Comparison of ENCODE assay signal across 1 cellular context in genomic region chr12:6323340-6323994, GRCh38.
TF ChIP-seq lines count a peak whose summit lies in the region.

No MANE protein-coding gene starts in this region.

TF ChIP-seq in K562, 482 proteins besides CTCF, POLR2A, EP300 and RAD21 (continued from another document and continues in another):
- no peak for TF ChIP-seq FOXK1 (CRISPR knock-in tag; IDR thresholded peaks at IDR 0.05; ENCODE audit: borderline replicate concordance)
- TF ChIP-seq CREB3L1 (IDR thresholded peaks at IDR 0.05; ENCODE audit: borderline replicate concordance, low read depth): no peak
- TF ChIP-seq ZSCAN32 (CRISPR knock-in tag; IDR thresholded peaks at IDR 0.05): no peak
- TF ChIP-seq RBM39 (optimal IDR thresholded peaks at IDR 0.05; ENCODE audit: low read depth, low read length): no peak
- TF ChIP-seq CEBPG (CRISPR knock-in tag; IDR thresholded peaks at IDR 0.05): no peak
- TF ChIP-seq CEBPG (tag; conservative IDR thresholded peaks at IDR 0.05 in 1 of 2, IDR thresholded peaks at IDR 0.05 in 1 of 2): no peak
- peak; percentile 71 for TF ChIP-seq NBN (IDR thresholded peaks at IDR 0.05; ENCODE audit: low read depth)
- TF ChIP-seq CAMTA2 (CRISPR knock-in tag; conservative IDR thresholded peaks at IDR 0.05): no peak
- no peak for TF ChIP-seq GTF2B (IDR thresholded peaks at IDR 0.05; ENCODE audit: extremely low read depth, insufficient read length)
- TF ChIP-seq NR3C1 (CRISPR knock-in tag; IDR thresholded peaks at IDR 0.05): no peak
- TF ChIP-seq ZNF551 (CRISPR knock-in tag; IDR thresholded peaks at IDR 0.05): no peak
- TF ChIP-seq ZNF165 (CRISPR knock-in tag; IDR thresholded peaks at IDR 0.05; ENCODE audit: borderline replicate concordance): no peak
- no peak for TF ChIP-seq NR1H2 (CRISPR knock-in tag; IDR thresholded peaks at IDR 0.05)
- TF ChIP-seq RBFOX2 (IDR thresholded peaks at IDR 0.05; ENCODE audit: low read depth, low read length): no peak
- no peak for TF ChIP-seq CCNT2 (IDR thresholded peaks at IDR 0.05; ENCODE audit: borderline replicate concordance, extremely low read depth, insufficient read length, low read depth, low read length)
- no peak for TF ChIP-seq PPARD (CRISPR knock-in tag; IDR thresholded peaks at IDR 0.05)
- TF ChIP-seq SETDB1 (IDR thresholded peaks at IDR 0.05; ENCODE audit: low read length): no peak
- TF ChIP-seq NCOA6 (IDR thresholded peaks at IDR 0.05): no peak
- no peak for TF ChIP-seq ZNF766 (CRISPR knock-in tag; conservative IDR thresholded peaks at IDR 0.05)
- TF ChIP-seq U2AF1 (optimal IDR thresholded peaks at IDR 0.05; ENCODE audit: low read depth, low read length): no peak
- no peak for TF ChIP-seq ZNF239 (CRISPR knock-in tag; IDR thresholded peaks at IDR 0.05)
- no peak for TF ChIP-seq TEAD4 (IDR thresholded peaks at IDR 0.05; ENCODE audit: low read length)
- no peak for TF ChIP-seq TEAD4 (CRISPR knock-in tag; IDR thresholded peaks at IDR 0.05; ENCODE audit: borderline replicate concordance)
- no peak for TF ChIP-seq ZNF589 (CRISPR knock-in tag; IDR thresholded peaks at IDR 0.05; ENCODE audit: low read depth)
- TF ChIP-seq ATF7 (IDR thresholded peaks at IDR 0.05): peak; percentile 47; the same call in 1 of the 2 replicates
- no peak for TF ChIP-seq ZNF586 (CRISPR knock-in tag; conservative IDR thresholded peaks at IDR 0.05)
- no peak for TF ChIP-seq SRF (CRISPR knock-in tag; IDR thresholded peaks at IDR 0.05)
- no peak for TF ChIP-seq CHD1 (IDR thresholded peaks at IDR 0.05; ENCODE audit: low read length)
- TF ChIP-seq, protein P1, sequence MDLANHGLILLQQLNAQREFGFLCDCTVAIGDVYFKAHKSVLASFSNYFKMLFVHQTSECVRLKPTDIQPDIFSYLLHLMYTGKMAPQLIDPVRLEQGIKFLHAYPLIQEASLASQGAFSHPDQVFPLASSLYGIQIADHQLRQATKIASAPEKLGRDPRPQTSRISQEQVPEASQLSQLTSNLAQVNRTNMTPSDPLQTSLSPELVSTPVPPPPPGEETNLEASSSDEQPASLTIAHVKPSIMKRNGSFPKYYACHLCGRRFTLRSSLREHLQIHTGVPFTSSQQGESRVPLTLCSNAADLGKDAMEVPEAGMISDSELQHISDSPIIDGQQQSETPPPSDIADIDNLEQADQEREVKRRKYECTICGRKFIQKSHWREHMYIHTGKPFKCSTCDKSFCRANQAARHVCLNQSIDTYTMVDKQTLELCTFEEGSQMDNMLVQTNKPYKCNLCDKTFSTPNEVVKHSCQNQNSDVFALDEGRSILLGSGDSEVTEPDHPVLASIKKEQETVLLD (IDR thresholded peaks at IDR 0.05): no peak; the same call in 1 of the 2 replicates
- TF ChIP-seq NFE2 (IDR thresholded peaks at IDR 0.05; ENCODE audit: low read depth): peak; percentile 67
- TF ChIP-seq RBM25 (IDR thresholded peaks at IDR 0.05; ENCODE audit: low read depth, low read length, severe bottlenecking): no peak
- no peak for TF ChIP-seq PYGO2 (tag; IDR thresholded peaks at IDR 0.05)
- TF ChIP-seq, protein P2, sequence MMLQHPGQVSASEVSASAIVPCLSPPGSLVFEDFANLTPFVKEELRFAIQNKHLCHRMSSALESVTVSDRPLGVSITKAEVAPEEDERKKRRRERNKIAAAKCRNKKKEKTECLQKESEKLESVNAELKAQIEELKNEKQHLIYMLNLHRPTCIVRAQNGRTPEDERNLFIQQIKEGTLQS (IDR thresholded peaks at IDR 0.05): peak; percentile 97
- TF ChIP-seq, protein P2 (CRISPR knock-in tag; conservative IDR thresholded peaks at IDR 0.05): no peak; the same call in 1 of the 2 replicates
- peak in 1 of 2 experiments; percentile 74; a peak in 2 of 4 replicates for TF ChIP-seq RCOR1 (IDR thresholded peaks at IDR 0.05; ENCODE audit: borderline replicate concordance in 1 of 2, low read depth in 2 of 2, low read length in 2 of 2)
- TF ChIP-seq ZNF23 (CRISPR knock-in tag; IDR thresholded peaks at IDR 0.05): no peak
- no peak for TF ChIP-seq RFX1 (IDR thresholded peaks at IDR 0.05)
- no peak for TF ChIP-seq EHMT2 (IDR thresholded peaks at IDR 0.05)
- no peak for TF ChIP-seq TCF3 (CRISPR knock-in tag; IDR thresholded peaks at IDR 0.05)
- no peak for TF ChIP-seq IRF9 (tag; IDR thresholded peaks at IDR 0.05)
- TF ChIP-seq SNRNP70 (optimal IDR thresholded peaks at IDR 0.05; ENCODE audit: low read depth, low read length): no peak
- no peak for TF ChIP-seq FOXP1 (CRISPR knock-in tag; IDR thresholded peaks at IDR 0.05)
- no peak for TF ChIP-seq ZFP36 (IDR thresholded peaks at IDR 0.05; ENCODE audit: low read depth, low read length, partially characterized antibody)
- no peak for TF ChIP-seq BHLHE40 (IDR thresholded peaks at IDR 0.05; ENCODE audit: low read length)
- no peak for TF ChIP-seq ELK3 (CRISPR knock-in tag; IDR thresholded peaks at IDR 0.05)
- no peak for TF ChIP-seq CBFA2T2 (conservative IDR thresholded peaks at IDR 0.05)
- TF ChIP-seq, protein P3, sequence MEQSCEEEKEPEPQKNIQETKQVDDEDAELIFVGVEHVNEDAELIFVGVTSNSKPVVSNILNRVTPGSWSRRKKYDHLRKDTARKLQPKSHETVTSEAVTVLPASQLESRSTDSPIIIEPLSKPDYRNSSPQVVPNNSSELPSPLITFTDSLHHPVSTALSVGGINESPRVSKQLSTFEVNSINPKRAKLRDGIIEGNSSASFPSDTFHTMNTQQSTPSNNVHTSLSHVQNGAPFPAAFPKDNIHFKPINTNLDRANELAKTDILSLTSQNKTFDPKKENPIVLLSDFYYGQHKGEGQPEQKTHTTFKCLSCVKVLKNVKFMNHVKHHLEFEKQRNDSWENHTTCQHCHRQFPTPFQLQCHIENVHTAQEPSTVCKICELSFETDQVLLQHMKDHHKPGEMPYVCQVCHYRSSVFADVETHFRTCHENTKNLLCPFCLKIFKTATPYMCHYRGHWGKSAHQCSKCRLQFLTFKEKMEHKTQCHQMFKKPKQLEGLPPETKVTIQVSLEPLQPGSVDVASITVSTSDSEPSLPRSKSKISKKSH (CRISPR knock-in tag; IDR thresholded peaks at IDR 0.05): no peak
- TF ChIP-seq FOXP4 (CRISPR knock-in tag; IDR thresholded peaks at IDR 0.05; ENCODE audit: borderline replicate concordance): no peak
- no peak for TF ChIP-seq CBFB (CRISPR knock-in tag; IDR thresholded peaks at IDR 0.05)
- TF ChIP-seq ZNF224 (CRISPR knock-in tag; IDR thresholded peaks at IDR 0.05): no peak
- TF ChIP-seq ZNF696 (CRISPR knock-in tag; conservative IDR thresholded peaks at IDR 0.05): no peak
- no peak for TF ChIP-seq MCM5 (IDR thresholded peaks at IDR 0.05; ENCODE audit: low read depth)
- TF ChIP-seq RBM17 (IDR thresholded peaks at IDR 0.05; ENCODE audit: borderline replicate concordance, low read depth, low read length): no peak
- TF ChIP-seq ZNF124 (CRISPR knock-in tag; IDR thresholded peaks at IDR 0.05): no peak
- TF ChIP-seq BRF1 (IDR thresholded peaks at IDR 0.05; ENCODE audit: borderline replicate concordance, extremely low read depth, insufficient read length): no peak
- TF ChIP-seq FOXK2 (conservative IDR thresholded peaks at IDR 0.05 in 1 of 2, IDR thresholded peaks at IDR 0.05 in 1 of 2; ENCODE audit: low read depth in 2 of 2): 0 out of 4 replicates have a peak, but pooled peaks have one; percentile 22 to 29
- TF ChIP-seq, protein P4, sequence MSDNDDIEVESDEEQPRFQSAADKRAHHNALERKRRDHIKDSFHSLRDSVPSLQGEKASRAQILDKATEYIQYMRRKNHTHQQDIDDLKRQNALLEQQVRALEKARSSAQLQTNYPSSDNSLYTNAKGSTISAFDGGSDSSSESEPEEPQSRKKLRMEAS (CRISPR knock-in tag; IDR thresholded peaks at IDR 0.05): no peak
- TF ChIP-seq, protein P5, sequence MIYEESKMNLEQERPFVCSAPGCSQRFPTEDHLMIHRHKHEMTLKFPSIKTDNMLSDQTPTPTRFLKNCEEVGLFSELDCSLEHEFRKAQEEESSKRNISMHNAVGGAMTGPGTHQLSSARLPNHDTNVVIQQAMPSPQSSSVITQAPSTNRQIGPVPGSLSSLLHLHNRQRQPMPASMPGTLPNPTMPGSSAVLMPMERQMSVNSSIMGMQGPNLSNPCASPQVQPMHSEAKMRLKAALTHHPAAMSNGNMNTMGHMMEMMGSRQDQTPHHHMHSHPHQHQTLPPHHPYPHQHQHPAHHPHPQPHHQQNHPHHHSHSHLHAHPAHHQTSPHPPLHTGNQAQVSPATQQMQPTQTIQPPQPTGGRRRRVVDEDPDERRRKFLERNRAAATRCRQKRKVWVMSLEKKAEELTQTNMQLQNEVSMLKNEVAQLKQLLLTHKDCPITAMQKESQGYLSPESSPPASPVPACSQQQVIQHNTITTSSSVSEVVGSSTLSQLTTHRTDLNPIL (CRISPR knock-in tag; IDR thresholded peaks at IDR 0.05): no peak
- no peak for TF ChIP-seq ARHGAP35 (IDR thresholded peaks at IDR 0.05; ENCODE audit: partially characterized antibody)
- TF ChIP-seq EWSR1 (IDR thresholded peaks at IDR 0.05; ENCODE audit: borderline replicate concordance, low read depth, partially characterized antibody): no peak
- no peak for TF ChIP-seq ZNF12 (CRISPR knock-in tag; IDR thresholded peaks at IDR 0.05)
- TF ChIP-seq ZNF324 (CRISPR knock-in tag; IDR thresholded peaks at IDR 0.05): no peak
- TF ChIP-seq, protein P6, sequence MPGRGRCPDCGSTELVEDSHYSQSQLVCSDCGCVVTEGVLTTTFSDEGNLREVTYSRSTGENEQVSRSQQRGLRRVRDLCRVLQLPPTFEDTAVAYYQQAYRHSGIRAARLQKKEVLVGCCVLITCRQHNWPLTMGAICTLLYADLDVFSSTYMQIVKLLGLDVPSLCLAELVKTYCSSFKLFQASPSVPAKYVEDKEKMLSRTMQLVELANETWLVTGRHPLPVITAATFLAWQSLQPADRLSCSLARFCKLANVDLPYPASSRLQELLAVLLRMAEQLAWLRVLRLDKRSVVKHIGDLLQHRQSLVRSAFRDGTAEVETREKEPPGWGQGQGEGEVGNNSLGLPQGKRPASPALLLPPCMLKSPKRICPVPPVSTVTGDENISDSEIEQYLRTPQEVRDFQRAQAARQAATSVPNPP (IDR thresholded peaks at IDR 0.05; ENCODE audit: borderline replicate concordance, insufficient read depth, insufficient read length): no peak
- TF ChIP-seq ZNF764 (CRISPR knock-in tag; IDR thresholded peaks at IDR 0.05; ENCODE audit: low read depth): no peak
- TF ChIP-seq HINFP (tag; conservative IDR thresholded peaks at IDR 0.05; ENCODE audit: low read depth): no peak
